Comparison of ENCODE assay signal across 9 cellular contexts in the genomic region with DNA sequence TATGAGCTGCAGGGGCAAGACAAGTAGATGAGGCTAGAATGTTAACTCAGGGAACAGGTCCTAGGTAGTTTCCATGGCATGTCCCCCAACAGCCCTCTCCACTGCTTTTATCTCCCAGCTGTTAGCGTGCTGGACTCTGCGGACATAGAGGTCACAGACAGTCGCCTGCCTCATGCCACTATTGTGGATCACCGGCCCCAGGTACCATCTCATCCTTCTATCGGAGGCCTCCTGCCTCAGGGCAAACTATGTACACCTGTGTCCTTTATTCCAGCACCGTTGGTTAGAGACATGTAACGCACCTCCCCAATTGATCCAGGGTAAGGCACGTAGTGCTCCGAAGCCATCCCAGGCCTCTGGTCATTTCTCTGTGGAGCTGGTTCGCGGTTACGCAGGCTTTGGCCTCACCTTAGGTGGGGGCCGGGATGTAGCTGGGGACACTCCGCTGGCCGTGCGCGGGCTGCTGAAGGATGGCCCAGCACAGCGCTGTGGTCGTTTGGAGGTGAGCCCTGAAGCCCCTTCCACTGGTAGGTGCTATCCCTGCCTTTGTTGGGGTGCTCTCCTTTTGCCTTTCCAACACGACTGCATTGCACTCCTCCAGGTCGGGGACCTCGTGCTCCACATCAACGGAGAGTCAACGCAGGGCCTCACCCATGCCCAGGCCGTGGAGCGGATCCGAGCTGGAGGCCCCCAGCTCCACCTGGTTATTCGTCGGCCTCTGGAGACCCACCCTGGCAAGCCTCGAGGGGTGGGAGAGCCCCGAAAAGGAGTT. TPM values are rescaled to one million over a fixed set of nuclear protein-coding genes. Genes with fewer than 3 reads are reported as not detected.
A peak's percentile ranks its signal among the peaks of the same experiment; 100 is the strongest.
DNase-seq lines count a peak whose midpoint lies in the region; ATAC-seq, FAIRE-seq and TF ChIP-seq lines count a peak whose summit lies in the region.
"Had no signal": no experiment of that assay in that cellular context is flagged by ENCODE, and none has a peak within 500 bp of the region (broad histone marks: within the 10 kb centered on the region; RNA-seq: fewer than 3 reads in every experiment).

No MANE protein-coding gene starts in this region.

- TF ChIP-seq RAD21 in H1 (IDR thresholded peaks at IDR 0.05 in 1 of 2, conservative IDR thresholded peaks at IDR 0.05 in 1 of 2; ENCODE audit: low read depth in 2 of 2, low read length in 2 of 2), result no peak

- no peak overlapping the region for H2BK15ac ChIP-seq in H1 (ENCODE audit: low read length)

- H3K79me2 ChIP-seq in PC-3 (ENCODE audit: low read length), result no peaks in the 10 kb centered on the region
- H3K79me2 ChIP-seq in H1 (ENCODE audit: control insufficient read depth in 1 of 2, insufficient read depth in 2 of 2, low read length in 2 of 2), result no peaks in the 10 kb centered on the region

- peak overlapping the region; percentile 10 for H3K56ac ChIP-seq in H1 (replicated peaks; ENCODE audit: insufficient read length, low read depth, low read length)

- ATAC-seq in PC-3 (no peak), GM18858 (IDR thresholded peaks at IDR 0.05; ENCODE audit: unreplicated experiment) (no peak)

- H2BK20ac ChIP-seq in H1 (ENCODE audit: low read length), result no peak overlapping the region

- H3K9me3 Mint-ChIP-seq in Caco-2 (ENCODE audit: unreplicated experiment), result no peaks in the 10 kb centered on the region

- H3K4ac ChIP-seq in H1 (replicated peaks; ENCODE audit: insufficient read length, low read depth, low read length), result no peak overlapping the region

- H2BK120ac ChIP-seq in H1 (replicated peaks; ENCODE audit: low read depth, low read length), result no peak overlapping the region

- intact Hi-C loops in Caco-2 (cut with micrococcal nuclease; ENCODE audit: unreplicated experiment), result loop anchor here (1.0 kb wide), 2 partner anchors 41 to 121 kb away; a partner anchor contains a TSS
- intact Hi-C loops in PC-3 (cut with micrococcal nuclease), result loop anchor here (2.0 to 5.0 kb wide), 3 partner anchors 42 to 122 kb away; a partner anchor contains a TSS
- intact Hi-C loops in prostate gland (cut with DNase I), result no loop called here

- H3K79me1 ChIP-seq in H1 (ENCODE audit: low read depth, low read length), result no peaks in the 10 kb centered on the region

- no peak overlapping the region for H2AFZ ChIP-seq in PC-3 (ENCODE audit: low read length)
- H2AFZ ChIP-seq in H1 (ENCODE audit: low read length), result no peak overlapping the region

- no peak overlapping the region for H3K4me3 ChIP-seq in Caco-2 (ENCODE audit: low read depth, low read length)
- no peak overlapping the region for H3K4me3 ChIP-seq in PC-3 (ENCODE audit: low read length)
- H3K4me3 ChIP-seq in H1 (ENCODE audit: extremely low read depth in 1 of 4, insufficient read depth in 2 of 4, low read depth in 3 of 4, low read length in 4 of 4), result peak overlapping the region in 1 of 4 experiments; percentile 64; a peak in 1 of 8 replicates
- H3K4me3 ChIP-seq in prostate gland, result no peak overlapping the region

- TF ChIP-seq POLR2A in H1 (IDR thresholded peaks at IDR 0.05; ENCODE audit: control extremely low read depth in 1 of 2, low read depth in 2 of 2, low read length in 2 of 2) (no peak), prostate gland (IDR thresholded peaks at IDR 0.05) (no peak), GM12892 (IDR thresholded peaks at IDR 0.05; ENCODE audit: low read depth, low read length) (no peak)

- peak overlapping the region; percentile 89 for H3K27ac Mint-ChIP-seq in Caco-2 (ENCODE audit: unreplicated experiment)

- H3K9me3 ChIP-seq in Caco-2 (no peaks in the 10 kb centered on the region), PC-3 (ENCODE audit: low read length) (no peaks in the 10 kb centered on the region), H1 (ENCODE audit: insufficient read depth in 2 of 2, low read depth in 1 of 2, low read length in 1 of 2) (no peaks in the 10 kb centered on the region), prostate gland (no peaks in the 10 kb centered on the region)

- H3K23ac ChIP-seq in H1 (ENCODE audit: insufficient read length), result no peak overlapping the region

- H3K14ac ChIP-seq in H1 (ENCODE audit: insufficient read length), result no peak overlapping the region

- no peaks in the 10 kb centered on the region for H4K20me1 ChIP-seq in PC-3 (ENCODE audit: low read length)
- H4K20me1 ChIP-seq in H1 (replicated peaks in 1 of 2; ENCODE audit: control insufficient read depth in 1 of 2, insufficient read depth in 2 of 2, low read length in 2 of 2), result no peaks in the 10 kb centered on the region

- no peaks in the 10 kb centered on the region for H3K27me3 Mint-ChIP-seq in Caco-2 (ENCODE audit: insufficient read depth, unreplicated experiment)

- TF ChIP-seq EP300 in H1 (IDR thresholded peaks at IDR 0.05; ENCODE audit: borderline replicate concordance in 1 of 2, low read depth in 2 of 2, low read length in 2 of 2), result no peak

- WGBS in H1 (ENCODE audit: extremely low coverage in 1 of 2, insufficient coverage in 1 of 2, insufficient read length in 1 of 2, insufficient replicate concordance in 2 of 2, low coverage in 1 of 2, low lambda C conversion rate in 2 of 2, missing lambda C conversion rate in 1 of 2), 2 experiments, result 89% methylated on average over 18 of the region's 31 CpGs; no CpG with 5 or more reads in 1 of the 2 experiments
- WGBS in prostate gland, result 89% methylated on average over 26 of the region's 31 CpGs

- no peaks in the 10 kb centered on the region for H3K4me1 ChIP-seq in Caco-2
- H3K4me1 ChIP-seq in PC-3 (ENCODE audit: insufficient read depth, low read length), result peaks cover 22% of the 10 kb centered on the region
- peaks cover 0 to 12% (median 4%) of the 10 kb centered on the region in 4 experiments; a peak in 4 of 7 replicates for H3K4me1 ChIP-seq in H1 (replicated peaks in 1 of 4; ENCODE audit: control insufficient read depth in 3 of 4, insufficient read depth in 4 of 4, low read length in 3 of 4)
- H3K4me1 ChIP-seq in prostate gland (replicated peaks), result no peaks in the 10 kb centered on the region

- H2AK5ac ChIP-seq in H1 (ENCODE audit: low read depth, low read length), result no peak overlapping the region

- H3K9me2 ChIP-seq in PC-3 (replicated peaks; ENCODE audit: low read length), result no peaks in the 10 kb centered on the region

- H3K4me1 Mint-ChIP-seq in Caco-2 (ENCODE audit: low read depth, unreplicated experiment), result peaks cover 7% of the 10 kb centered on the region

- no peak for DNase-seq in Caco-2
- DNase-seq in PC-3, result no peak
- DNase-seq in H1 (ENCODE audit: low read depth in 1 of 2, low spot score in 2 of 2), result no peak
- no peak for DNase-seq in prostate gland (ENCODE audit: low spot score)
- no peak for DNase-seq in HuH-7 (ENCODE audit: low spot score)
- DNase-seq in GM12892 (ENCODE audit: insufficient read length), result no peak
- DNase-seq in NCI-H226, result no peak

- TF ChIP-seq CTCF in Caco-2 (IDR thresholded peaks at IDR 0.05; ENCODE audit: insufficient read depth in 1 of 2, low read depth in 1 of 2, low read length in 1 of 2, severe bottlenecking in 1 of 2, unreplicated experiment in 1 of 2) (no peak), PC-3 (conservative IDR thresholded peaks at IDR 0.05; ENCODE audit: low read depth, low read length) (no peak), H1 (IDR thresholded peaks at IDR 0.05; ENCODE audit: control extremely low read depth in 1 of 3, insufficient read depth in 1 of 3, low read depth in 1 of 3, low read length in 3 of 3) (no peak), prostate gland (IDR thresholded peaks at IDR 0.05) (no peak)

- no peak overlapping the region for H4K8ac ChIP-seq in H1 (ENCODE audit: extremely low read depth, insufficient read depth, low read length)

- POLR2A ChIA-PET in Caco-2 (lab: Charles Lee), result interaction anchor here (0.6 kb wide), 1 partner anchor 118 kb away, joined by 3 read pairs; no protein-coding TSS in a partner anchor
- POLR2A ChIA-PET in PC-3 (lab: Charles Lee; ENCODE audit: unreplicated experiment), result no interaction called here
- POLR2A ChIA-PET in H1 (lab: Charles Lee; ENCODE audit: partially characterized antibody), result interaction anchor here (0.7 to 1.2 kb wide), 2 partner anchors 22 to 26 kb away, joined by 3 read pairs; no protein-coding TSS in a partner anchor

- H2BK5ac ChIP-seq in H1 (ENCODE audit: low read depth, low read length), result no peak overlapping the region

- H3K36me3 ChIP-seq in Caco-2 (ENCODE audit: control insufficient read depth, insufficient read depth, low read length) (no peaks in the 10 kb centered on the region), PC-3 (ENCODE audit: low read depth, low read length) (no peaks in the 10 kb centered on the region), H1 (ENCODE audit: control insufficient read depth in 2 of 4, insufficient read depth in 4 of 4, low read length in 3 of 4) (no peaks in the 10 kb centered on the region), prostate gland (no peaks in the 10 kb centered on the region)

- H3K36me3 Mint-ChIP-seq in Caco-2 (ENCODE audit: insufficient read depth, unreplicated experiment), result peaks cover 9% of the 10 kb centered on the region

- CTCF ChIA-PET in Caco-2 (lab: Charles Lee) (no interaction called here), PC-3 (lab: Charles Lee) (no interaction called here), H1 (lab: Charles Lee; ENCODE audit: partially characterized antibody) (interaction anchor here (1.1 to 5.0 kb wide), 4 partner anchors 9 to 28 kb away, joined by 4 to 14 read pairs (median 6); no protein-coding TSS in a partner anchor)

- no peak overlapping the region for H4K5ac ChIP-seq in H1 (ENCODE audit: insufficient read length, low read depth, low read length)

- peak overlapping the region; percentile 73 for H3K4me3 Mint-ChIP-seq in Caco-2 (ENCODE audit: unreplicated experiment)

- H3K27ac ChIP-seq in PC-3 (ENCODE audit: low read length) (no peak overlapping the region), H1 (ENCODE audit: low read depth, low read length) (no peak overlapping the region), prostate gland (peak overlapping the region; percentile 89 to 93)

- H3K27me3 ChIP-seq in Caco-2 (replicated peaks; ENCODE audit: control insufficient read depth, insufficient read depth, low read length) (no peaks in the 10 kb centered on the region), PC-3 (ENCODE audit: low read length) (no peaks in the 10 kb centered on the region), H1 (replicated peaks in 1 of 4; ENCODE audit: control insufficient read depth in 3 of 4, extremely low read depth in 1 of 4, insufficient read depth in 3 of 4, low read length in 3 of 4) (peaks cover 0 to 8% (median 4%) of the 10 kb centered on the region in 4 experiments; a peak in 4 of 7 replicates), prostate gland (replicated peaks; ENCODE audit: insufficient read depth) (no peaks in the 10 kb centered on the region)

- no peak overlapping the region for H3K18ac ChIP-seq in H1 (ENCODE audit: extremely low read depth, low read length)

- H3K4me2 ChIP-seq in PC-3 (ENCODE audit: low read length), result peak overlapping the region; percentile 93; the same call in 1 of the 2 replicates
- H3K4me2 ChIP-seq in H1 (ENCODE audit: insufficient read depth in 1 of 2, low read depth in 2 of 2, low read length in 2 of 2), result peak overlapping the region in 1 of 2 experiments; percentile 22; a peak in 1 of 4 replicates

- BruUV-seq in Caco-2 (replicated peaks; lab: Mats Ljungman, UMichigan) (no TSS peak), PC-3 (replicated peaks; lab: Mats Ljungman, UMichigan) (no TSS peak)

- no peak overlapping the region for H2BK12ac ChIP-seq in H1 (ENCODE audit: low read depth, low read length)

- H4K91ac ChIP-seq in H1 (replicated peaks; ENCODE audit: insufficient read length, low read length), result no peak overlapping the region

- no peaks in the 10 kb centered on the region for H3F3A ChIP-seq in PC-3 (ENCODE audit: low read length, unreplicated experiment)

- peaks cover 9% of the 10 kb centered on the region; the same call in 1 of the 2 replicates for H3K23me2 ChIP-seq in H1 (ENCODE audit: low read depth, low read length)

- H3K9ac ChIP-seq in PC-3 (ENCODE audit: low read length), result no peak overlapping the region
- H3K9ac ChIP-seq in H1 (replicated peaks in 1 of 4; ENCODE audit: extremely low read depth in 1 of 4, low read depth in 3 of 4, low read length in 3 of 4), result no peak overlapping the region

- FAIRE-seq in H1 (lab: Jason Lieb, UNC) (no peak), GM12892 (lab: Jason Lieb, UNC) (no peak)
- FAIRE-seq: islet of Langerhans had no signal

RNA-seq across cellular contexts. Expression of a gene that starts 2.2 kb away (rescaled TPM):
- total RNA-seq in Caco-2 (2022), result 1.5 and 2.1 TPM in 2 replicates
- 9.3 and 12.5 TPM in 2 replicates for total RNA-seq in PC-3 (2014; rRNA removed)
- 0.37 and 0.46 TPM in 2 replicates for total RNA-seq in H1 (2021; fragmentation: NEBNext Ultra II Directional; extraction: Animal tissue kit (Norgen Biotek cat#: 25700))
- polyA plus RNA-seq in H1 (2011; rRNA removed), result 1.1 and 1.9 TPM in 2 replicates
- 0.97 TPM for polyA plus RNA-seq in H1 (2011; cell fraction: cytosol; rRNA removed)
- polyA plus RNA-seq in H1 (2011; cell fraction: nucleus; rRNA removed), result 1.9 TPM
- polyA plus RNA-seq in H1 (2012, experiment 1 of 2), result 0.42 to 0.62 TPM (median 0.58 TPM) in 4 replicates
- 1.0 TPM for polyA plus RNA-seq in H1 (2012, experiment 2 of 2)
- 0.32 TPM for polyA plus RNA-seq in H1 (2013, experiment 1 of 2)
- 0.53 TPM for polyA plus RNA-seq in H1 (2013, experiment 2 of 2)
- polyA minus RNA-seq in H1 (2011; rRNA and poly(A)+ RNA removed), result 0.09 and 0.15 TPM in 2 replicates
- not detected for polyA minus RNA-seq in H1 (2011; cell fraction: cytosol; rRNA and poly(A)+ RNA removed)
- 1.2 TPM for polyA minus RNA-seq in H1 (2011; cell fraction: nucleus; rRNA and poly(A)+ RNA removed)
- 10 to 100 TPM; 16.0 to 16.6 TPM for total RNA-seq in prostate gland
- 0.19 TPM for polyA plus RNA-seq in GM12892 (2012; ENCODE audit: missing spikeins)

RNA-seq across cellular contexts. Expression of a gene that starts 6.9 kb away (rescaled TPM):
- total RNA-seq in Caco-2 (2022) (54.2 and 73.9 TPM in 2 replicates), PC-3 (2014; rRNA removed) (165 and 171 TPM in 2 replicates), prostate gland (10 to 100 TPM; 24.3 to 34.7 TPM)
- total RNA-seq in H1 (2021; fragmentation: NEBNext Ultra II Directional; extraction: Animal tissue kit (Norgen Biotek cat#: 25700)), result 9.0 and 10.3 TPM in 2 replicates
- polyA plus RNA-seq in H1 (2011; rRNA removed), result 23.4 and 25.6 TPM in 2 replicates
- 14.0 TPM for polyA plus RNA-seq in H1 (2011; cell fraction: cytosol; rRNA removed)
- polyA plus RNA-seq in H1 (2011; cell fraction: nucleus; rRNA removed), result 8.6 TPM
- polyA plus RNA-seq in H1 (2012, experiment 1 of 2), result 14.3 to 18.4 TPM (median 15.5 TPM) in 4 replicates
- 16.9 TPM for polyA plus RNA-seq in H1 (2012, experiment 2 of 2)
- polyA plus RNA-seq in H1 (2013, experiment 1 of 2), result 31.9 TPM
- 39.0 TPM for polyA plus RNA-seq in H1 (2013, experiment 2 of 2)
- polyA minus RNA-seq in H1 (2011; rRNA and poly(A)+ RNA removed), result 7.6 and 10.2 TPM in 2 replicates
- polyA minus RNA-seq in H1 (2011; cell fraction: cytosol; rRNA and poly(A)+ RNA removed), result 8.1 TPM
- polyA minus RNA-seq in H1 (2011; cell fraction: nucleus; rRNA and poly(A)+ RNA removed), result 2.0 TPM
- polyA plus RNA-seq in GM12892 (2012; ENCODE audit: missing spikeins), result 38.2 TPM

RNA-seq across cellular contexts. Expression of a gene that starts 21.4 kb away (rescaled TPM):
- total RNA-seq in Caco-2 (2022), result 8.4 and 10.9 TPM in 2 replicates
- total RNA-seq in PC-3 (2014; rRNA removed), result 16.5 and 29.1 TPM in 2 replicates
- 8.4 and 10.6 TPM in 2 replicates for total RNA-seq in H1 (2021; fragmentation: NEBNext Ultra II Directional; extraction: Animal tissue kit (Norgen Biotek cat#: 25700))
- 9.1 and 15.1 TPM in 2 replicates for polyA plus RNA-seq in H1 (2011; rRNA removed)
- 5.4 TPM for polyA plus RNA-seq in H1 (2011; cell fraction: cytosol; rRNA removed)
- 16.0 TPM for polyA plus RNA-seq in H1 (2011; cell fraction: nucleus; rRNA removed)
- polyA plus RNA-seq in H1 (2012, experiment 1 of 2), result 9.0 to 13.6 TPM (median 12.4 TPM) in 4 replicates
- polyA plus RNA-seq in H1 (2012, experiment 2 of 2), result 12.3 TPM
- 5.5 TPM for polyA plus RNA-seq in H1 (2013, experiment 1 of 2)
- polyA plus RNA-seq in H1 (2013, experiment 2 of 2), result 5.2 TPM
- polyA minus RNA-seq in H1 (2011; rRNA and poly(A)+ RNA removed), result 5.5 and 6.8 TPM in 2 replicates
- polyA minus RNA-seq in H1 (2011; cell fraction: cytosol; rRNA and poly(A)+ RNA removed), result 8.3 TPM
- polyA minus RNA-seq in H1 (2011; cell fraction: nucleus; rRNA and poly(A)+ RNA removed), result 11.0 TPM
- 10 to 100 TPM; 17.4 to 20.5 TPM for total RNA-seq in prostate gland
- 9.1 TPM for polyA plus RNA-seq in GM12892 (2012; ENCODE audit: missing spikeins)

RNA-seq across cellular contexts. Expression of a gene that starts 35.2 kb away (rescaled TPM):
- total RNA-seq in Caco-2 (2022), result 18.3 and 23.3 TPM in 2 replicates
- total RNA-seq in PC-3 (2014; rRNA removed), result 0.29 and 0.47 TPM in 2 replicates
- total RNA-seq in H1 (2021; fragmentation: NEBNext Ultra II Directional; extraction: Animal tissue kit (Norgen Biotek cat#: 25700)), result 10.2 and 10.8 TPM in 2 replicates
- polyA plus RNA-seq in H1 (2011; rRNA removed), result 4.3 and 7.2 TPM in 2 replicates
- polyA plus RNA-seq in H1 (2011; cell fraction: cytosol; rRNA removed), result 5.8 TPM
- polyA plus RNA-seq in H1 (2011; cell fraction: nucleus; rRNA removed), result 7.7 TPM
- 10.7 to 13.8 TPM (median 12.0 TPM) in 4 replicates for polyA plus RNA-seq in H1 (2012, experiment 1 of 2)
- polyA plus RNA-seq in H1 (2012, experiment 2 of 2), result 10.9 TPM
- 8.1 TPM for polyA plus RNA-seq in H1 (2013, experiment 1 of 2)
- polyA plus RNA-seq in H1 (2013, experiment 2 of 2), result 8.3 TPM
- polyA minus RNA-seq in H1 (2011; rRNA and poly(A)+ RNA removed), result 4.7 and 8.7 TPM in 2 replicates
- 4.3 TPM for polyA minus RNA-seq in H1 (2011; cell fraction: cytosol; rRNA and poly(A)+ RNA removed)
- 3.1 TPM for polyA minus RNA-seq in H1 (2011; cell fraction: nucleus; rRNA and poly(A)+ RNA removed)
- total RNA-seq in prostate gland, result 1 to 10 TPM in 1 of 2 donors, under 1 TPM in 1; 0.55 to 5.2 TPM
- 1.2 TPM for polyA plus RNA-seq in GM12892 (2012; ENCODE audit: missing spikeins)

RNA-seq across cellular contexts. Expression of a gene that starts 41.2 kb away (rescaled TPM):
- 25.4 and 25.6 TPM in 2 replicates for total RNA-seq in Caco-2 (2022)
- 54.2 TPM in 2 replicates for total RNA-seq in PC-3 (2014; rRNA removed)
- 16.8 and 17.9 TPM in 2 replicates for total RNA-seq in H1 (2021; fragmentation: NEBNext Ultra II Directional; extraction: Animal tissue kit (Norgen Biotek cat#: 25700))
- polyA plus RNA-seq in H1 (2011; rRNA removed), result 11.9 and 14.0 TPM in 2 replicates
- polyA plus RNA-seq in H1 (2011; cell fraction: cytosol; rRNA removed), result 22.1 TPM
- polyA plus RNA-seq in H1 (2011; cell fraction: nucleus; rRNA removed), result 14.3 TPM
- polyA plus RNA-seq in H1 (2012, experiment 1 of 2), result 17.1 to 21.3 TPM (median 20.4 TPM) in 4 replicates
- polyA plus RNA-seq in H1 (2012, experiment 2 of 2), result 9.8 TPM
- polyA plus RNA-seq in H1 (2013, experiment 1 of 2), result 9.7 TPM
- 10.5 TPM for polyA plus RNA-seq in H1 (2013, experiment 2 of 2)
- polyA minus RNA-seq in H1 (2011; rRNA and poly(A)+ RNA removed), result 12.1 and 12.5 TPM in 2 replicates
- polyA minus RNA-seq in H1 (2011; cell fraction: cytosol; rRNA and poly(A)+ RNA removed), result 9.2 TPM
- 4.7 TPM for polyA minus RNA-seq in H1 (2011; cell fraction: nucleus; rRNA and poly(A)+ RNA removed)
- total RNA-seq in prostate gland, result 10 to 100 TPM; 21.2 to 28.7 TPM
- 13.1 TPM for polyA plus RNA-seq in GM12892 (2012; ENCODE audit: missing spikeins)

Comparison
In these comparisons a context has a peak if more than half of its experiments do, and no peak if none do; other contexts are left out.
1. H3K27ac ChIP-seq: peak in prostate gland (2 of 2); none in PC-3 (single experiment) and H1 (single experiment).